Comparison of ENCODE assay signal across 19 cellular contexts in the genomic region with DNA sequence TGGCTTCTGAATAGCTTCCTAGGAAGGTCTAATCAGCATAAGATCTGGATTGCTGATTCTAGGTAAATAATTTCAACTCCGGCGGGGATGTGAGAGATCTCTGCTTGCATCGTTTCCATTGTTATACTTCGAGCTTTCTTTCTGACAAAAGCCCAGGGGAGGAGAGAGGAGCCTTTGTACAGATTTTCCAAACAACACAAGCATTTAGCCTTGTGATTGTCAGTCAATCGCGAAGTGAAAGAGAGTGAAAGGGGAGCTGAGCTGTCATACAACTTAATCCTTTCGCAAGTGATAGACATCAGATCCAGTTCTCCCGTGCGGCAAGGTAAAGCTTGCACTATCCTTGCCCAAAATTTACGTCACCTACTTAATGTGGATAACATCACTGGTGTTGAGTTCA. TPM values are rescaled to one million over a fixed set of nuclear protein-coding genes. Genes with fewer than 3 reads are reported as not detected.
DNase-seq lines count a peak whose midpoint lies in the region; ATAC-seq and TF ChIP-seq lines count a peak whose summit lies in the region.
"Had no signal": no experiment of that assay in that cellular context is flagged by ENCODE, and none has a peak within 500 bp of the region (broad histone marks: within the 10 kb centered on the region; RNA-seq: fewer than 3 reads in every experiment).

No MANE protein-coding gene starts in this region.

- H3K4me3 ChIP-seq in neutrophil (ENCODE audit: low read depth in 1 of 2, low read length in 1 of 2), result no peak overlapping the region
- no peak overlapping the region for H3K4me3 ChIP-seq in gastroesophageal sphincter
- H3K4me3 ChIP-seq: SJSA1 had no signal

- H3K27me3 ChIP-seq in neutrophil, result no peaks in the 10 kb centered on the region
- H3K27me3 ChIP-seq in gastroesophageal sphincter, result no peaks in the 10 kb centered on the region
- H3K27me3 ChIP-seq: SJSA1 had no signal

- TF ChIP-seq EP300 in gastroesophageal sphincter (IDR thresholded peaks at IDR 0.05), result no peak

- H3K27ac ChIP-seq in angular gyrus (ENCODE audit: low read depth, low read length) (peak overlapping the region; percentile 75), neutrophil (peak overlapping the region; percentile 51), temporal lobe (ENCODE audit: low read depth, low read length) (peak overlapping the region; percentile 53), gastroesophageal sphincter (no peak overlapping the region)
- H3K27ac ChIP-seq: SJSA1 had no signal

- H3K36me3 ChIP-seq in neutrophil (peaks cover 40% of the 10 kb centered on the region), gastroesophageal sphincter (peaks cover 0 to 34% of the 10 kb centered on the region in 2 donors)

- WGBS in gastroesophageal sphincter (ENCODE audit: low coverage in 1 of 2), 2 donors, result 87 to 91% methylated on average over 3 to 7 of the region's 10 CpGs

- no peaks in the 10 kb centered on the region for H3K9me3 ChIP-seq in neutrophil
- H3K9me3 ChIP-seq in gastroesophageal sphincter, result no peaks in the 10 kb centered on the region
- H3K9me3 ChIP-seq: SJSA1 had no signal

- TF ChIP-seq CTCF in neutrophil (IDR thresholded peaks at IDR 0.05) (no peak), gastroesophageal sphincter (IDR thresholded peaks at IDR 0.05) (no peak)

- H3K4me1 ChIP-seq in neutrophil (ENCODE audit: control insufficient read depth in 1 of 2, insufficient read depth in 1 of 2, low read depth in 1 of 2, low read length in 1 of 2) (peaks cover 26 to 51% of the 10 kb centered on the region in 2 experiments), gastroesophageal sphincter (peaks cover 0 to 8% (median 0%) of the 10 kb centered on the region in 3 donors)

- peak; percentile 56 for DNase-seq in globus pallidus (ENCODE audit: low spot score)
- DNase-seq in activated T-cell treated with anti-CD3 and anti-CD28 coated beads, Interleukin-2, amount 50 U/mL, for 48 hours, result no peak
- DNase-seq in NCI-H2171 treated with DMSO at 0.1 percent for 48 hours (lab: John Stamatoyannopoulos, UW), result no peak
- DNase-seq: CD4-positive, CD25-positive, alpha-beta regulatory T cell; EL; KBM-7; MM.1S; NCI-H1048; NCI-H1436; NCI-H187 treated with DMSO at 0.1 percent for 48 hours; NCI-H2171; NCI-H526; OCI-M1 had no signal

- TF ChIP-seq POLR2A in gastroesophageal sphincter (IDR thresholded peaks at IDR 0.05), result no peak

- ATAC-seq in gastroesophageal sphincter, result no peak
- ATAC-seq: Right ventricle myocardium inferior had no signal

RNA-seq across cellular contexts. Expression of a gene that starts 26.2 kb away (rescaled TPM):
- total RNA-seq in temporal lobe, result 31.0 TPM
- total RNA-seq in gastroesophageal sphincter, result 10 to 100 TPM; 35.5 to 56.6 (median 53.4) TPM

RNA-seq across cellular contexts. Expression of a gene that starts 55.7 kb away (rescaled TPM):
- total RNA-seq in temporal lobe (13.0 TPM), gastroesophageal sphincter (10 to 100 TPM; 22.8 to 28.9 (median 25.3) TPM)

Comparison
In these comparisons a context has a peak if more than half of its experiments do, and no peak if none do; other contexts are left out.
1. H3K27ac ChIP-seq: peak in angular gyrus (single experiment), neutrophil (single experiment) and temporal lobe (single experiment); none in gastroesophageal sphincter (0 of 4).